Comparison of ENCODE assay signal across 8 cellular contexts in the genomic region with DNA sequence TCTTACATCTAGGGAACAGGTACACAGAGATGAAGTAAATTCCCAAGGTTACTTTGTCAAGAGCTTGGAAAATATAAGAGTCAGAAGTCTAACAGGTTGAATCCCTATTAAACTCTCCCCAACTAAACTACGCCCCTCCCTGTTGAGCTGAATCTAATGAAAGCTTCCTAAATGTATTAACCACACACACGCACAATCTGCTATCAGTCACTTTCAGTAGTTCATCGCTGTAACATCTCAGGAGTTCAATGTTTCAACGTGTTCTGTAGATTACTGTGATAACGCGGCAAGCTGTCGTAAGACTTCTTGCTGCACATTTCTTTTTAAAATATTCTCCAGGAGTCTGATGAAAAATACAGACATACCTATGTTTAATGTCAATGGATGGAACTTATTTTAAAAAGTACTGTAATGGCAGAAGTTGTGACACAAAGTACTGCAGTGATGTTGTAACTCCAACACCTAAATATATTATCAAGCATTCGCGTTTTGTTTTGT. TPM values are rescaled to one million over a fixed set of nuclear protein-coding genes. Genes with fewer than 3 reads are reported as not detected.
DNase-seq lines count a peak whose midpoint lies in the region; ATAC-seq and TF ChIP-seq lines count a peak whose summit lies in the region.

No MANE protein-coding gene starts in this region.

- TF ChIP-seq POLR2A in HCT116 (IDR thresholded peaks at IDR 0.05; ENCODE audit: borderline replicate concordance, extremely low read depth, insufficient read depth, insufficient read length) = no peak

- H3K9me3 Mint-ChIP-seq in T-cell = no peaks in the 10 kb centered on the region

- H3K9me3 ChIP-seq in A673 (ENCODE audit: low read depth, low read length, poor library complexity, severe bottlenecking) (no peaks in the 10 kb centered on the region), HCT116 (ENCODE audit: control insufficient read depth in 1 of 2, insufficient read depth in 1 of 2, low read depth in 1 of 2, low read length in 2 of 2) (no peaks in the 10 kb centered on the region), smooth muscle cell (replicated peaks; ENCODE audit: low read depth) (no peaks in the 10 kb centered on the region)

- RAD21 ChIA-PET in HCT116 (lab: Charles Lee; ENCODE audit: low non-redundant PET in 1 of 2, low total read pairs in 2 of 2, uncharacterized antibody in 2 of 2, unreplicated experiment in 2 of 2) = interaction anchor here (0.7 to 1.0 kb wide), 3 partner anchors 26 to 406 kb away, joined by 3 to 4 read pairs (median 3); partner anchors contain the start of gene IKBIP (in 1 of the 2)

- H3K9me2 ChIP-seq in HCT116 (ENCODE audit: insufficient read depth) = no peaks in the 10 kb centered on the region

- POLR2A ChIA-PET in A673 (lab: Charles Lee; ENCODE audit: low non-redundant PET) = interaction anchor here (0.6 kb wide), 3 partner anchors 172 to 345 kb away, joined by 3 to 4 read pairs (median 3); no protein-coding TSS in a partner anchor
- POLR2A ChIA-PET in HCT116 (lab: Charles Lee) = interaction anchor here (0.6 to 1.4 kb wide), 10 partner anchors 8 to 177 kb away, joined by 3 to 6 read pairs (median 4); no protein-coding TSS in a partner anchor
- POLR2A ChIA-PET in T-cell (lab: Charles Lee) = interaction anchor here (0.6 to 1.7 kb wide), 12 partner anchors 9 to 76 kb away, joined by 3 to 13 read pairs (median 3); partner anchors contain the start of genes APAF1 (in 1 of the 2) and IKBIP (in 1 of the 2)

- DNase-seq in A673 (ENCODE audit: low spot score) (no peak), HCT116 (ENCODE audit: low read depth, low spot score) (no peak), T-cell (peak in 1 of 34 experiments; percentile 9), foreskin keratinocyte (peak; percentile 34 to 75), smooth muscle cell (lab: John Stamatoyannopoulos, UW; ENCODE audit: unreplicated experiment) (no peak), superior temporal gyrus (ENCODE audit: extremely low spot score) (no peak), NCI-H524 (lab: John Stamatoyannopoulos, UW) (no peak)

- H3K79me2 ChIP-seq in HCT116 (ENCODE audit: insufficient read depth, low read length) (peaks cover 44% of the 10 kb centered on the region), smooth muscle cell (ENCODE audit: low read depth) (peaks cover 43% of the 10 kb centered on the region)

- H3K4me3 ChIP-seq in A673 (ENCODE audit: low read depth, low read length, poor library complexity, severe bottlenecking) (peak overlapping the region; percentile 96), HCT116 (replicated peaks in 1 of 2; ENCODE audit: low read depth in 1 of 2, low read length in 2 of 2) (peak overlapping the region; percentile 44 to 99), smooth muscle cell (peak overlapping the region; percentile 76)

- intact Hi-C loops in A673 (cut with micrococcal nuclease; ENCODE audit: unreplicated experiment) = no loop called here
- intact Hi-C loops in HCT116 (cut with micrococcal nuclease) = loop anchor here (2.0 to 5.0 kb wide), 2 partner anchors 52 to 91 kb away; partner anchors contain the start of genes APAF1 and IKBIP

- H3K4me1 ChIP-seq in A673 (ENCODE audit: insufficient read depth, low read length, poor library complexity, severe bottlenecking) (peaks cover 12% of the 10 kb centered on the region), HCT116 (ENCODE audit: control insufficient read depth in 1 of 2, insufficient read depth in 2 of 2, low read length in 2 of 2) (peaks cover 15 to 26% of the 10 kb centered on the region in 2 experiments), foreskin keratinocyte (no peaks in the 10 kb centered on the region), smooth muscle cell (ENCODE audit: low read depth) (peaks cover 14% of the 10 kb centered on the region)

- peak overlapping the region; percentile 1 for H2AFZ ChIP-seq in HCT116 (ENCODE audit: low read depth, low read length, poor library complexity, severe bottlenecking)
- peak overlapping the region; percentile 95 for H2AFZ ChIP-seq in smooth muscle cell (ENCODE audit: low read depth)

- H3K4me3 Mint-ChIP-seq in T-cell = peak overlapping the region; percentile 90 to 95 (median 91)

- H3K4me1 Mint-ChIP-seq in T-cell = peaks cover 27 to 39% (median 33%) of the 10 kb centered on the region in 3 donors

- TF ChIP-seq RAD21 in HCT116 (IDR thresholded peaks at IDR 0.05; ENCODE audit: low read depth) = no peak

- H3K9ac ChIP-seq in HCT116 (ENCODE audit: low read length) = peak overlapping the region; percentile 100
- peak overlapping the region; percentile 84 for H3K9ac ChIP-seq in smooth muscle cell (ENCODE audit: low read depth)

- H3K4me2 ChIP-seq in HCT116 (ENCODE audit: low read length) (peak overlapping the region; percentile 92), smooth muscle cell (peak overlapping the region; percentile 86)

- CTCF ChIA-PET in A673 (lab: Charles Lee) (interaction anchor here (0.7 kb wide), 1 partner anchor 451 kb away, joined by 3 read pairs; no protein-coding TSS in a partner anchor), HCT116 (lab: Charles Lee) (interaction anchor here (1.0 to 3.4 kb wide), 3 partner anchors 18 to 26 kb away, joined by 3 to 18 read pairs (median 15); no protein-coding TSS in a partner anchor), T-cell (lab: Charles Lee) (interaction anchor here (0.6 to 2.2 kb wide), 10 partner anchors 14 to 1686 kb away, joined by 3 to 20 read pairs (median 5); partner anchors contain the start of genes IKBIP (in 1 of the 2) and NEDD1 (in 1 of the 2))

- peaks cover 5% of the 10 kb centered on the region for H3F3A ChIP-seq in smooth muscle cell (ENCODE audit: low read depth)

- BruUV-seq in A673 (replicated peaks; lab: Mats Ljungman, UMichigan) (TSS peak; percentile 100), HCT116 (replicated peaks; lab: Mats Ljungman, UMichigan) (TSS peak; percentile 100)

- H3K36me3 ChIP-seq in A673 (ENCODE audit: insufficient read depth, low read length, poor library complexity, severe bottlenecking) (peaks cover 29% of the 10 kb centered on the region), HCT116 (ENCODE audit: control insufficient read depth in 1 of 2, insufficient read depth in 2 of 2, low read length in 2 of 2) (peaks cover 27 to 40% of the 10 kb centered on the region in 2 experiments), smooth muscle cell (ENCODE audit: low read depth) (peaks cover 5% of the 10 kb centered on the region)

- H3K27me3 ChIP-seq in A673 (replicated peaks; ENCODE audit: insufficient read depth, low read depth, low read length, poor library complexity) = no peaks in the 10 kb centered on the region
- no peaks in the 10 kb centered on the region for H3K27me3 ChIP-seq in HCT116 (ENCODE audit: insufficient read depth, low read length)
- no peaks in the 10 kb centered on the region for H3K27me3 ChIP-seq in foreskin keratinocyte
- no peaks in the 10 kb centered on the region for H3K27me3 ChIP-seq in smooth muscle cell (ENCODE audit: low read depth)

- peaks cover 17% of the 10 kb centered on the region for H3K36me3 Mint-ChIP-seq in T-cell

- no peak for TF ChIP-seq CTCF in A673 (conservative IDR thresholded peaks at IDR 0.05; ENCODE audit: low read depth, low read length)
- TF ChIP-seq CTCF in HCT116 (IDR thresholded peaks at IDR 0.05 in 2 of 3, conservative IDR thresholded peaks at IDR 0.05 in 1 of 3; ENCODE audit: borderline replicate concordance in 1 of 3, insufficient read depth in 1 of 3, low read depth in 2 of 3, low read length in 2 of 3) = no peak
- TF ChIP-seq CTCF in foreskin keratinocyte (conservative IDR thresholded peaks at IDR 0.05) = no peak
- no peak for TF ChIP-seq CTCF in smooth muscle cell (IDR thresholded peaks at IDR 0.05; ENCODE audit: borderline replicate concordance, insufficient read depth, poor library complexity, severe bottlenecking)

- no peaks in the 10 kb centered on the region for H3K27me3 Mint-ChIP-seq in T-cell

- H3K27ac ChIP-seq in A673 (ENCODE audit: low read depth, low read length, poor library complexity, severe bottlenecking) (peak overlapping the region; percentile 94), HCT116 (ENCODE audit: low read depth, low read length) (peak overlapping the region; percentile 48), foreskin keratinocyte (peak overlapping the region; percentile 62), smooth muscle cell (ENCODE audit: low read depth) (peak overlapping the region; percentile 87)

- WGBS in smooth muscle cell (ENCODE audit: low lambda C conversion rate) = 56% methylated on average over 9 of the region's 9 CpGs

- H3K27ac Mint-ChIP-seq in T-cell = peak overlapping the region; percentile 95 to 99

- peaks cover 21% of the 10 kb centered on the region for H4K20me1 ChIP-seq in HCT116 (ENCODE audit: insufficient read depth)
- H4K20me1 ChIP-seq in smooth muscle cell (ENCODE audit: low read depth) = peaks cover 42% of the 10 kb centered on the region

- ATAC-seq in HCT116 = no peak
- ATAC-seq in T-cell (replicated peaks in 1 of 4) = peak; percentile 4 to 12 (median 9)
- peak; percentile 4 for ATAC-seq in foreskin keratinocyte
- ATAC-seq in GM19397 (IDR thresholded peaks at IDR 0.05; ENCODE audit: unreplicated experiment) = no peak

TF ChIP-seq in HCT116, 20 proteins besides CTCF, POLR2A, EP300 and RAD21:
- TF ChIP-seq SIN3A (IDR thresholded peaks at IDR 0.05; ENCODE audit: low read depth) (peak; percentile 7; the same call in 1 of the 2 replicates), EGR1 (IDR thresholded peaks at IDR 0.05; ENCODE audit: low read depth) (no peak)

RNA-seq across cellular contexts. Expression of gene SLC25A3, which starts 0.6 kb away (rescaled TPM):
- 718 and 737 TPM in 2 replicates for total RNA-seq in A673 (2021)
- total RNA-seq in HCT116 (2021; ENCODE audit: unreplicated experiment) = 927 TPM
- polyA plus RNA-seq in HCT116 (2012) = 672 and 706 TPM in 2 replicates
- total RNA-seq in T-cell = 100 to 1,000 TPM; 256 to 438 (median 269) TPM
- 624 and 626 TPM in 2 replicates for total RNA-seq in foreskin keratinocyte
- 596 and 642 TPM in 2 replicates for polyA plus RNA-seq in foreskin keratinocyte
- 643 and 652 TPM in 2 replicates for total RNA-seq in smooth muscle cell
- polyA plus RNA-seq in smooth muscle cell = 433 and 440 TPM in 2 replicates

RNA-seq across cellular contexts. Expression of gene IKBIP, which starts 51.7 kb away (rescaled TPM):
- 23.2 and 24.3 TPM in 2 replicates for total RNA-seq in A673 (2021)
- 14.5 TPM for total RNA-seq in HCT116 (2021; ENCODE audit: unreplicated experiment)
- 3.9 and 5.7 TPM in 2 replicates for polyA plus RNA-seq in HCT116 (2012)
- 1 to 10 TPM; 2.2 to 8.7 (median 7.3) TPM for total RNA-seq in T-cell
- 50.5 and 52.7 TPM in 2 replicates for total RNA-seq in foreskin keratinocyte
- polyA plus RNA-seq in foreskin keratinocyte = 37.0 and 38.2 TPM in 2 replicates
- total RNA-seq in smooth muscle cell = 97.9 and 107 TPM in 2 replicates
- 64.1 and 80.9 TPM in 2 replicates for polyA plus RNA-seq in smooth muscle cell

RNA-seq across cellular contexts. Expression of gene APAF1, which starts 52.2 kb away (rescaled TPM):
- total RNA-seq in A673 (2021) (24.2 and 28.4 TPM in 2 replicates), HCT116 (2021; ENCODE audit: unreplicated experiment) (13.9 TPM), T-cell (10 to 100 TPM; 20.7 to 27.6 (median 23.5) TPM), foreskin keratinocyte (17.0 and 18.6 TPM in 2 replicates), smooth muscle cell (27.1 and 58.3 TPM in 2 replicates)
- 3.6 and 4.7 TPM in 2 replicates for polyA plus RNA-seq in HCT116 (2012)
- polyA plus RNA-seq in foreskin keratinocyte (4.9 and 6.8 TPM in 2 replicates), smooth muscle cell (14.6 and 17.0 TPM in 2 replicates)

Comparison
In these comparisons a context has a peak if more than half of its experiments do, and no peak if none do; other contexts are left out.
1. DNase-seq: peak in foreskin keratinocyte (2 of 2); none in A673 (single experiment), HCT116 (single experiment), smooth muscle cell (single experiment), superior temporal gyrus (single experiment) and NCI-H524 (0 of 2).
2. ATAC-seq: peak in T-cell (4 of 4) and foreskin keratinocyte (single experiment); none in HCT116 (single experiment) and GM19397 (single experiment).
3. Peak in every context shown above with its lines, with median percentiles within 50 percentile points of each other: H3K27ac ChIP-seq and H3K4me3 ChIP-seq.